Comparison of ENCODE assay signal across 2 cellular contexts in the genomic region with DNA sequence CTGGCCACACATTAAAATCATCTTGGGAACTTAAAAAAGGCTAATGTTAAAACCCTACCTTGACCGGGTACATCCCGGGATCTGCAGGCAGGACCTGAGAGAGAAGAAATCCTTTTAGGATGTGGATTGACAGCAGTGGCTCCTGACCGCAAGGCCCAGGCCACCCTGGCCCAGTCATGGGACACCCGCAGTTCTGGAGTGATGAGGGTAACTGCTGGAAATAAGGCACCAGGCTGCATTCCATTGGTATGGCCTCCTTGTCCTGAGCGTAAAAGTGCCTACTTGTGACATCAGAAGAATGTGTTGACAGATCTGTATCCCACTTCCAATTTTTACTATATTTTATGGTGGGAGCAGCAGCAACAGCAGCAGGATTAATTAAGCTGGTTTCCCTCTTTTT.
TF ChIP-seq lines count a peak whose summit lies in the region.

No MANE protein-coding gene starts in this region.

TF ChIP-seq in A549, 52 proteins besides CTCF, POLR2A, EP300 and RAD21:
- TF ChIP-seq, protein P1, sequence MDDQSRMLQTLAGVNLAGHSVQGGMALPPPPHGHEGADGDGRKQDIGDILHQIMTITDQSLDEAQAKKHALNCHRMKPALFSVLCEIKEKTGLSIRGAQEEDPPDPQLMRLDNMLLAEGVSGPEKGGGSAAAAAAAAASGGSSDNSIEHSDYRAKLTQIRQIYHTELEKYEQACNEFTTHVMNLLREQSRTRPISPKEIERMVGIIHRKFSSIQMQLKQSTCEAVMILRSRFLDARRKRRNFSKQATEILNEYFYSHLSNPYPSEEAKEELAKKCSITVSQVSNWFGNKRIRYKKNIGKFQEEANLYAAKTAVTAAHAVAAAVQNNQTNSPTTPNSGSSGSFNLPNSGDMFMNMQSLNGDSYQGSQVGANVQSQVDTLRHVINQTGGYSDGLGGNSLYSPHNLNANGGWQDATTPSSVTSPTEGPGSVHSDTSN (IDR thresholded peaks at IDR 0.05), result no peak
- TF ChIP-seq CBX8 (IDR thresholded peaks at IDR 0.05), result no peak
- TF ChIP-seq, protein P2, sequence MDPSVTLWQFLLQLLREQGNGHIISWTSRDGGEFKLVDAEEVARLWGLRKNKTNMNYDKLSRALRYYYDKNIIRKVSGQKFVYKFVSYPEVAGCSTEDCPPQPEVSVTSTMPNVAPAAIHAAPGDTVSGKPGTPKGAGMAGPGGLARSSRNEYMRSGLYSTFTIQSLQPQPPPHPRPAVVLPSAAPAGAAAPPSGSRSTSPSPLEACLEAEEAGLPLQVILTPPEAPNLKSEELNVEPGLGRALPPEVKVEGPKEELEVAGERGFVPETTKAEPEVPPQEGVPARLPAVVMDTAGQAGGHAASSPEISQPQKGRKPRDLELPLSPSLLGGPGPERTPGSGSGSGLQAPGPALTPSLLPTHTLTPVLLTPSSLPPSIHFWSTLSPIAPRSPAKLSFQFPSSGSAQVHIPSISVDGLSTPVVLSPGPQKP (IDR thresholded peaks at IDR 0.05; ENCODE audit: low read depth, low read length), result no peak
- TF ChIP-seq HOXA7 (CRISPR knock-in tag; IDR thresholded peaks at IDR 0.05), result no peak
- TF ChIP-seq ESRRA (IDR thresholded peaks at IDR 0.05; ENCODE audit: borderline replicate concordance, low read length), result no peak
- TF ChIP-seq FOSB (CRISPR knock-in tag; IDR thresholded peaks at IDR 0.05), result no peak
- TF ChIP-seq, protein P3, sequence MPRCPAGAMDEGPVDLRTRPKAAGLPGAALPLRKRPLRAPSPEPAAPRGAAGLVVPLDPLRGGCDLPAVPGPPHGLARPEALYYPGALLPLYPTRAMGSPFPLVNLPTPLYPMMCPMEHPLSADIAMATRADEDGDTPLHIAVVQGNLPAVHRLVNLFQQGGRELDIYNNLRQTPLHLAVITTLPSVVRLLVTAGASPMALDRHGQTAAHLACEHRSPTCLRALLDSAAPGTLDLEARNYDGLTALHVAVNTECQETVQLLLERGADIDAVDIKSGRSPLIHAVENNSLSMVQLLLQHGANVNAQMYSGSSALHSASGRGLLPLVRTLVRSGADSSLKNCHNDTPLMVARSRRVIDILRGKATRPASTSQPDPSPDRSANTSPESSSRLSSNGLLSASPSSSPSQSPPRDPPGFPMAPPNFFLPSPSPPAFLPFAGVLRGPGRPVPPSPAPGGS (IDR thresholded peaks at IDR 0.05), result no peak

TF ChIP-seq in IMR-90, 13 proteins besides CTCF, POLR2A, EP300 and RAD21:
- TF ChIP-seq FOS (IDR thresholded peaks at IDR 0.05; ENCODE audit: low read depth, low read length) (no peak), MXI1 (IDR thresholded peaks at IDR 0.05; ENCODE audit: borderline replicate concordance, low read depth, low read length) (no peak), NFE2L2 (IDR thresholded peaks at IDR 0.05; ENCODE audit: low read depth, low read length) (no peak), RCOR1 (IDR thresholded peaks at IDR 0.05; ENCODE audit: insufficient replicate concordance, low read length) (no peak), CHD1 (IDR thresholded peaks at IDR 0.05; ENCODE audit: low read depth, low read length) (no peak), RFX5 (IDR thresholded peaks at IDR 0.05; ENCODE audit: low read depth, low read length) (no peak), MAFK (IDR thresholded peaks at IDR 0.05; ENCODE audit: low read depth, low read length) (no peak), BHLHE40 (IDR thresholded peaks at IDR 0.05; ENCODE audit: low read depth, low read length) (no peak)
